35 cellular contexts compared by ENCODE assay signal in genomic region chr10:100133801-100134200, GRCh38. TPM values are rescaled to one million over a fixed set of nuclear protein-coding genes. Genes with fewer than 3 reads are reported as not detected.
"Had no signal": no experiment of that assay in that cellular context is flagged by ENCODE, and none has a peak within 500 bp of the region (broad histone marks: within the 10 kb centered on the region; RNA-seq: fewer than 3 reads in every experiment).

No MANE protein-coding gene starts in this region.

- DNase-seq: activated CD4-positive, alpha-beta T cell treated with anti-CD3 and anti-CD28 coated beads for 1 hour; activated CD4-positive, alpha-beta T cell treated with anti-CD3 and anti-CD28 coated beads for 48 hours; activated CD4-positive, CD25-positive, alpha-beta regulatory T cell; activated CD8-positive, alpha-beta memory T cell treated with anti-CD3 and anti-CD28 coated beads for 24 hours; activated CD8-positive, alpha-beta memory T cell treated with anti-CD3 and anti-CD28 coated beads, Interleukin-2, amount 10 ng/mL, durations not matched to agents 7 days and 5 days; activated CD8-positive, alpha-beta memory T cell treated with anti-CD3 and anti-CD28 coated beads, Interleukin-2, amount 50 U/mL, for 48 hours; activated gamma-delta T cell; activated naive CD4-positive, alpha-beta T cell treated with Interleukin-2 at 50 U/mL for 16 hours; activated naive CD8-positive, alpha-beta T cell treated with anti-CD3 and anti-CD28 coated beads, Interleukin-2, amount 10 ng/mL, durations not matched to agents 7 days and 5 days; activated T-cell treated with anti-CD3 and anti-CD28 coated beads, Interleukin-2, amount 50 U/mL, for 48 hours; amygdala; NCI-H1092 treated with DMSO at 0.1 percent for 48 hours; NCI-H1417 treated with DMSO at 0.1 percent for 48 hours; NCI-H1694; NCI-H2029; NCI-H345; NCI-H524 treated with DMSO at 0.1 percent for 48 hours; SHP77 treated with DMSO at 0.1 percent for 48 hours; T-cell; T1000; WERI-Rb-1 had no signal

- H3K27ac ChIP-seq: ascending aorta, cardiac muscle cell, SJSA1, WERI-Rb-1 had no signal

- ATAC-seq: activated CD8-positive, alpha-beta memory T cell treated with anti-CD3 and anti-CD28 coated beads, Interleukin-2, amount 10 ng/mL, durations not matched to agents 7 days and 5 days; Panc1; SK-N-SH treated with all-trans-retinoic acid at 6 μM for 48 hours; T-cell had no signal

- H3K4me1 Mint-ChIP-seq: activated naive CD4-positive, alpha-beta T cell treated with anti-CD3 and anti-CD28 coated beads, Interleukin-2, amount 50 U/mL, for 24 hours; central memory CD8-positive, alpha-beta T cell; T-cell had no signal

- H3K4me3 Mint-ChIP-seq: activated CD8-positive, alpha-beta memory T cell treated with anti-CD3 and anti-CD28 coated beads, Interleukin-2, amount 10 ng/mL, durations not matched to agents 7 days and 5 days; activated naive CD4-positive, alpha-beta T cell treated with anti-CD3 and anti-CD28 coated beads, Interleukin-2, amount 50 U/mL, for 24 hours; activated naive CD8-positive, alpha-beta T cell treated with anti-CD3 and anti-CD28 coated beads, Interleukin-2, amount 10 ng/mL, durations not matched to agents 7 days and 5 days; central memory CD8-positive, alpha-beta T cell; T-cell had no signal

- H3K27me3 ChIP-seq: ascending aorta, cardiac muscle cell had no signal

- H3K36me3 ChIP-seq: ascending aorta, cardiac muscle cell, SJSA1, WERI-Rb-1 had no signal

- H3K4me3 ChIP-seq: ascending aorta, cardiac muscle cell, SJSA1 had no signal

- H3K36me3 Mint-ChIP-seq: activated naive CD8-positive, alpha-beta T cell treated with anti-CD3 and anti-CD28 coated beads, Interleukin-2, amount 10 ng/mL, durations not matched to agents 7 days and 5 days; T-cell had no signal

- H3K27ac Mint-ChIP-seq: activated CD8-positive, alpha-beta memory T cell treated with anti-CD3 and anti-CD28 coated beads, Interleukin-2, amount 10 ng/mL, durations not matched to agents 7 days and 5 days; activated naive CD4-positive, alpha-beta T cell treated with anti-CD3 and anti-CD28 coated beads, Interleukin-2, amount 50 U/mL, for 24 hours; activated naive CD8-positive, alpha-beta T cell treated with anti-CD3 and anti-CD28 coated beads, Interleukin-2, amount 10 ng/mL, durations not matched to agents 7 days and 5 days; activated T-helper 2 cell treated with anti-CD3 and anti-CD28 coated beads, Interferon-gamma antibody, Interleukin-2, Interleukin-4, amounts not matched to agents 10 μg/mL and 5 μg/mL and 100 μg/mL, durations not matched to agents 14 hours and 24 hours and 36 hours; T-cell had no signal

- H3K4me1 ChIP-seq: ascending aorta, SJSA1 had no signal

- H3K9me3 Mint-ChIP-seq: central memory CD8-positive, alpha-beta T cell had no signal

- H3K9me3 ChIP-seq: ascending aorta, SJSA1 had no signal

RNA-seq across cellular contexts. Expression of gene CPN1, which starts 52.1 kb away (rescaled TPM):
- total RNA-seq: activated CD8-positive, alpha-beta memory T cell treated with anti-CD3 and anti-CD28 coated beads, Interleukin-2, amount 10 ng/mL, durations not matched to agents 7 days and 5 days; activated naive CD8-positive, alpha-beta T cell treated with anti-CD3 and anti-CD28 coated beads, Interleukin-2, amount 10 ng/mL, durations not matched to agents 7 days and 5 days; activated T-helper 2 cell treated with anti-CD3 and anti-CD28 coated beads, Interferon-gamma antibody, Interleukin-2, Interleukin-4, amounts not matched to agents 10 μg/mL and 5 μg/mL and 100 μg/mL, durations not matched to agents 14 hours and 24 hours and 36 hours; ascending aorta; cardiac muscle cell; chondrocyte; M059J; NCI-H460; RPMI7951; SJSA1; T-cell; T-helper 2 cell treated with Interferon-gamma antibody and Interleukin-4, amounts not matched to agents 100 ng/mL and 5 ng/mL, for 36 hours had no signal
- polyA plus RNA-seq: adipose tissue, cardiac muscle cell had no signal
